ENCODE assay signal across 8 cellular contexts in the genomic region with DNA sequence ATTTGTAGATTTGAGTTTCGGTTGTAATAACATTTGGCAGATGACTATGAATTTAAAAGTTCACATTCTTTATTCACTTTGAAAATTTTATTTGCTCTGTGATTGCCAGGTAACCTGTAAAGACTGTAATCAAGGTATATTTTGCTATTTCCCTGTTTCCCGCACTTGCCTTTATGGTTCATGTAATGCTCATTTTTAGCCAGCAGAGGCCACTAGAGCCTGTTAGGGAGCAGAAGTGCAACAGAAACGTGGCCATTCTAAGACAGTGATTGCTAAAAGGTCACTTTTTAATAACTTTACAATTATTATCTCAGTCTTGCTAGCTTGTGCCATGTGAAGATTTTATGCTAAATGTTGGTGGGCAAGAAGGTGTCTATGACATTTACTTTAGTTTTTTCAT. TPM values are rescaled to one million over a fixed set of nuclear protein-coding genes. Genes with fewer than 3 reads are reported as not detected.
A peak's percentile ranks its signal among the peaks of the same experiment; 100 is the strongest.
DNase-seq lines count a peak whose midpoint lies in the region; ATAC-seq and TF ChIP-seq lines count a peak whose summit lies in the region.

No MANE protein-coding gene starts in this region.

- DNase-seq in activated naive CD4-positive, alpha-beta T cell treated with Interleukin-2 at 50 U/mL for 16 hours: peak; percentile 13
- DNase-seq in activated naive CD4-positive, alpha-beta T cell (lab: John Stamatoyannopoulos, UW): no peak
- DNase-seq in HuH-7 (ENCODE audit: low spot score) (peak; percentile 22), SK-N-DZ (ENCODE audit: low spot score) (peak; percentile 27), fibroblast of lung (ENCODE audit: low read depth in 2 of 2) (peak; percentile 20 to 49), psoas muscle (no peak), NCI-H446 treated with DMSO at 0.1 percent for 48 hours (lab: John Stamatoyannopoulos, UW) (no peak)

- H3K4me3 ChIP-seq in fibroblast of lung (replicated peaks in 1 of 4; ENCODE audit: control extremely low read depth in 1 of 4, insufficient read depth in 1 of 4, low read depth in 3 of 4, low read length in 4 of 4) (no peak overlapping the region), psoas muscle (no peak overlapping the region)

- H3K27me3 ChIP-seq in fibroblast of lung (ENCODE audit: control insufficient read depth, insufficient read depth, low read length) (no peaks in the 10 kb centered on the region), psoas muscle (ENCODE audit: insufficient read depth in 3 of 3, low read length in 2 of 3) (no peaks in the 10 kb centered on the region)

- H3K36me3 ChIP-seq in fibroblast of lung (ENCODE audit: control insufficient read depth, insufficient read depth, low read length): no peaks in the 10 kb centered on the region
- peaks cover 0 to 52% of the 10 kb centered on the region in 2 donors for H3K36me3 ChIP-seq in psoas muscle (ENCODE audit: insufficient read depth in 1 of 2, low read depth in 1 of 2)

- H3K27ac ChIP-seq in fibroblast of lung (ENCODE audit: insufficient read depth, low read length) (no peak overlapping the region), psoas muscle (no peak overlapping the region)

- no peaks in the 10 kb centered on the region for H4K20me1 ChIP-seq in fibroblast of lung (ENCODE audit: control insufficient read depth, extremely low read depth, insufficient read depth, low read length)

- no peak overlapping the region for H3K9ac ChIP-seq in fibroblast of lung (ENCODE audit: insufficient read depth, low read length)

- no peak overlapping the region for H3K4me2 ChIP-seq in fibroblast of lung (ENCODE audit: extremely low read depth, insufficient read depth, low read length)

- ATAC-seq in GM19351 (IDR thresholded peaks at IDR 0.05; ENCODE audit: unreplicated experiment) (peak; percentile 80), psoas muscle (peak in 3 of 4 donors; percentile 42 to 74 (median 68))

- intact Hi-C loops in psoas muscle (cut with DNase I): loop anchor here (5.0 to 10.0 kb wide), 4 partner anchors 194 to 296 kb away; no protein-coding TSS in a partner anchor

- TF ChIP-seq CTCF in fibroblast of lung (conservative IDR thresholded peaks at IDR 0.05 in 1 of 2, IDR thresholded peaks at IDR 0.05 in 1 of 2; ENCODE audit: low read depth in 1 of 2, low read length in 2 of 2) (peak; percentile 66 to 71), psoas muscle (IDR thresholded peaks at IDR 0.05) (peak; percentile 88)

- H2AFZ ChIP-seq in fibroblast of lung (ENCODE audit: low read length): no peak overlapping the region

- no peaks in the 10 kb centered on the region for H3K9me3 ChIP-seq in fibroblast of lung (ENCODE audit: control insufficient read depth, insufficient read depth, low read depth, low read length)
- no peaks in the 10 kb centered on the region for H3K9me3 ChIP-seq in psoas muscle

- H3K4me1 ChIP-seq in fibroblast of lung (ENCODE audit: control insufficient read depth, extremely low read depth, insufficient read depth, low read length) (no peaks in the 10 kb centered on the region), psoas muscle (peaks cover 9% of the 10 kb centered on the region)

- 9 to 25% (median 21%) methylated on average over 3 of the region's 3 CpGs for WGBS in psoas muscle, 3 donors

- H3K79me2 ChIP-seq in fibroblast of lung (ENCODE audit: control insufficient read depth, insufficient read depth, low read length): no peaks in the 10 kb centered on the region

RNA-seq across cellular contexts. Expression of a gene that starts 12.4 kb away (rescaled TPM):
- polyA plus RNA-seq in SK-N-DZ (2014; cell fraction: cytosol; rRNA removed): 20.7 and 24.4 TPM in 2 replicates
- polyA plus RNA-seq in SK-N-DZ (2014; cell fraction: nucleus; rRNA removed): 14.1 and 17.1 TPM in 2 replicates
- total RNA-seq in fibroblast of lung (21.1 and 28.7 TPM in 2 replicates), psoas muscle (10 to 100 TPM; 30.4 to 43.3 (median 35.8) TPM)
- polyA plus RNA-seq in fibroblast of lung (12.4 and 25.8 TPM in 2 replicates), psoas muscle (10 to 100 TPM; 12.9 to 27.2 (median 15.2) TPM)
- 11.1 and 18.4 TPM in 2 replicates for polyA plus RNA-seq in fibroblast of lung (2012)
- polyA minus RNA-seq in fibroblast of lung (ENCODE audit: low replicate concordance): 4.0 and 5.0 TPM in 2 replicates

Comparison
In these comparisons a context has a peak if more than half of its experiments do, and no peak if none do; other contexts are left out.
1. DNase-seq: peak in activated naive CD4-positive, alpha-beta T cell treated with Interleukin-2 at 50 U/mL for 16 hours (single experiment), HuH-7 (single experiment), SK-N-DZ (single experiment) and fibroblast of lung (2 of 2); none in activated naive CD4-positive, alpha-beta T cell (0 of 4), psoas muscle (0 of 2) and NCI-H446 treated with DMSO at 0.1 percent for 48 hours (single experiment).